ENCODE assay signal across 12 cellular contexts in the genomic region with DNA sequence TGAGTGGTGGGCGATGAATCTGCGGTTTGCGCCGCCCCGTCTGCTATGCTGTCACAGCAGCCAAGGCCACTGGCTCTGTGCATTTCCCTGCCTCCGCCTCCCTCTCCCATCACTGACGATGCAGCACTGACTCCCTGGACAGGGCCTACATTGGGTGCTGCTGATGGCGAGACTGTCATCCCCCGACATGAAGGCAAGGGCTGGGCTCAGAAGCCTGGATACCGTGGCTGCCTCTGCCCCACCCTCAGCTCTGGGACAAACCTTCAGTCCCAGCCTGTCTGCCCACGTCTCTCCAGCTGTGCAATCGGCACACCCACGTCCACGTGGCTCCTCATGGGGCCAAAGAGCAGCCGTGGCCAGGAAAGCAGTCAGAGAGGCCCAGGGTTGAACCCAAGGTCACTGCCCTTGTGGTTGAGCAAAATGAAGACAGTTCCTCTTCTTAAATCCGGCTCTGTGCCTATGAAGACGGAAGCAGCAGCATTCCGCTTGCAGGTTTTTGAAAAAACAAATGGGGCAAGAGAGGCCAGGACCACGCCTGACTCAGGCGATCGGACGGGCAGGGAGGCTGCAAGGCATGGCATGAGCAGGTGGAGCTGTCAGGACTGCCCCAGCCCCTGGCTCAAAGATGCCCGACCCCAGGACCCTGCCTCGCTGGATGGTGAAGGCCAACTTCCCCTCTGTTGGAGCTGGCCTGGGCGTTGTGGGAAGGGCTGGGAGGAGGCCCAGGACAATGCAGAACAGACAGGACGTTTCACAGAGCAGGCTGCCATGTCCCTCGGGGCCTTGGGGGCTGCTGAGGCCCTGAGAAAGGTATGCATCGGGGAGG.
DNase-seq lines count a peak whose midpoint lies in the region; ATAC-seq, FAIRE-seq and TF ChIP-seq lines count a peak whose summit lies in the region.
"Had no signal": no experiment of that assay in that cellular context is flagged by ENCODE, and none has a peak within 500 bp of the region (broad histone marks: within the 10 kb centered on the region; RNA-seq: fewer than 3 reads in every experiment).

No MANE protein-coding gene starts in this region.

- TF ChIP-seq EP300 in H1 (IDR thresholded peaks at IDR 0.05; ENCODE audit: borderline replicate concordance in 1 of 2, low read depth in 2 of 2, low read length in 2 of 2), result no peak
- peak; percentile 35 to 92 for TF ChIP-seq EP300 in tibial nerve (IDR thresholded peaks at IDR 0.05)

- no peak for FAIRE-seq in H1 (lab: Jason Lieb, UNC)

- TF ChIP-seq CTCF in Peyer's patch (IDR thresholded peaks at IDR 0.05) (no peak), H1 (IDR thresholded peaks at IDR 0.05; ENCODE audit: control extremely low read depth in 1 of 3, insufficient read depth in 1 of 3, low read depth in 1 of 3, low read length in 3 of 3) (no peak), tibial nerve (IDR thresholded peaks at IDR 0.05) (peak in 1 of 5 experiments; percentile 22), GM10248 (IDR thresholded peaks at IDR 0.05; ENCODE audit: control extremely low read depth, extremely low read depth, low read depth, missing control alignments) (no peak)

- H3K56ac ChIP-seq in H1 (replicated peaks; ENCODE audit: insufficient read length, low read depth, low read length), result no peak overlapping the region

- no peaks in the 10 kb centered on the region for H3K27me3 ChIP-seq in Peyer's patch
- no peaks in the 10 kb centered on the region for H3K27me3 ChIP-seq in H1 (replicated peaks in 1 of 4; ENCODE audit: control insufficient read depth in 3 of 4, extremely low read depth in 1 of 4, insufficient read depth in 3 of 4, low read length in 3 of 4)
- H3K27me3 ChIP-seq in tibial nerve, result no peaks in the 10 kb centered on the region
- peaks cover 36% of the 10 kb centered on the region for H3K27me3 ChIP-seq in SJCRH30
- H3K27me3 ChIP-seq in CD4-positive, alpha-beta memory T cell (ENCODE audit: insufficient read depth, low read length), result no peaks in the 10 kb centered on the region

- H4K20me1 ChIP-seq in H1 (replicated peaks in 1 of 2; ENCODE audit: control insufficient read depth in 1 of 2, insufficient read depth in 2 of 2, low read length in 2 of 2), result no peaks in the 10 kb centered on the region

- no peak overlapping the region for H3K4me3 Mint-ChIP-seq in CD4-positive, alpha-beta memory T cell
- H3K4me3 Mint-ChIP-seq: nephron had no signal

- H3K36me3 ChIP-seq in Peyer's patch (no peaks in the 10 kb centered on the region), H1 (ENCODE audit: control insufficient read depth in 2 of 4, insufficient read depth in 4 of 4, low read length in 3 of 4) (no peaks in the 10 kb centered on the region), tibial nerve (no peaks in the 10 kb centered on the region), SJCRH30 (no peaks in the 10 kb centered on the region)
- H3K36me3 ChIP-seq in CD4-positive, alpha-beta memory T cell (ENCODE audit: insufficient read depth, low read length), result no peaks in the 10 kb centered on the region

- no peak for TF ChIP-seq RAD21 in H1 (IDR thresholded peaks at IDR 0.05 in 1 of 2, conservative IDR thresholded peaks at IDR 0.05 in 1 of 2; ENCODE audit: low read depth in 2 of 2, low read length in 2 of 2)

- no peak overlapping the region for H2BK120ac ChIP-seq in H1 (replicated peaks; ENCODE audit: low read depth, low read length)

- POLR2A ChIA-PET in H1 (lab: Charles Lee; ENCODE audit: partially characterized antibody), result no interaction called here
- POLR2A ChIA-PET in GM10248 (lab: Yijun Ruan, JAX), result no interaction called here
- POLR2A ChIA-PET in CD4-positive, alpha-beta memory T cell (lab: Charles Lee; ENCODE audit: partially characterized antibody), result no interaction called here

- H3K27ac ChIP-seq in Peyer's patch, result peak overlapping the region in 3 of 4 donors; percentile 17 to 35 (median 31)
- H3K27ac ChIP-seq in H1 (ENCODE audit: low read depth, low read length), result no peak overlapping the region
- peak overlapping the region in 3 of 4 donors; percentile 59 to 84 (median 70) for H3K27ac ChIP-seq in tibial nerve
- H3K27ac ChIP-seq in SJCRH30, result no peak overlapping the region
- H3K27ac ChIP-seq in CD4-positive, alpha-beta memory T cell (ENCODE audit: low read depth, low read length), result no peak overlapping the region

- no peak overlapping the region for H2BK12ac ChIP-seq in H1 (ENCODE audit: low read depth, low read length)

- H4K91ac ChIP-seq in H1 (replicated peaks; ENCODE audit: insufficient read length, low read length), result no peak overlapping the region

- no peak overlapping the region for H3K23ac ChIP-seq in H1 (ENCODE audit: insufficient read length)

- H3K9me3 ChIP-seq in Peyer's patch, result no peaks in the 10 kb centered on the region
- no peaks in the 10 kb centered on the region for H3K9me3 ChIP-seq in H1 (ENCODE audit: insufficient read depth in 2 of 2, low read depth in 1 of 2, low read length in 1 of 2)
- no peaks in the 10 kb centered on the region for H3K9me3 ChIP-seq in tibial nerve
- no peaks in the 10 kb centered on the region for H3K9me3 ChIP-seq in SJCRH30 (replicated peaks)
- H3K9me3 ChIP-seq in CD4-positive, alpha-beta memory T cell (ENCODE audit: control insufficient read depth in 1 of 2, low read length in 2 of 2), result no peaks in the 10 kb centered on the region

- H2BK20ac ChIP-seq in H1 (ENCODE audit: low read length), result no peak overlapping the region; the same call in 1 of the 2 replicates

- no peaks in the 10 kb centered on the region for H3K79me1 ChIP-seq in H1 (ENCODE audit: low read depth, low read length)

- no peaks in the 10 kb centered on the region for H3K23me2 ChIP-seq in H1 (ENCODE audit: low read depth, low read length)

- DNase-seq in Peyer's patch, result peak in 2 of 3 donors; percentile 20 to 77
- DNase-seq in H1 (ENCODE audit: low read depth in 1 of 2, low spot score in 2 of 2), result no peak
- peak; percentile 70 for DNase-seq in medulla oblongata (ENCODE audit: extremely low spot score)
- DNase-seq in tibial nerve (ENCODE audit: low spot score in 2 of 2), result peak; percentile 79 to 88
- no peak for DNase-seq in SJCRH30
- no peak for DNase-seq in GM10248 (ENCODE audit: extremely low spot score)
- no peak for DNase-seq in CD4-positive, alpha-beta memory T cell
- DNase-seq: activated CD4-positive, CD25-positive, alpha-beta regulatory T cell; activated naive CD4-positive, alpha-beta T cell had no signal

- no peak overlapping the region for H3K14ac ChIP-seq in H1 (ENCODE audit: insufficient read length)

- no peak overlapping the region for H3K4ac ChIP-seq in H1 (replicated peaks; ENCODE audit: insufficient read length, low read depth, low read length)

- H2BK15ac ChIP-seq in H1 (ENCODE audit: low read length), result peak overlapping the region; percentile 29; the same call in 1 of the 2 replicates

- no peak overlapping the region for H3K9ac ChIP-seq in H1 (replicated peaks in 1 of 4; ENCODE audit: extremely low read depth in 1 of 4, low read depth in 3 of 4, low read length in 3 of 4)

- CTCF ChIA-PET in H1 (lab: Charles Lee; ENCODE audit: partially characterized antibody), result interaction anchor here (0.6 to 1.6 kb wide), 3 partner anchors 14 to 24 kb away, joined by 3 read pairs; no protein-coding TSS in a partner anchor
- CTCF ChIA-PET in GM10248 (lab: Yijun Ruan, JAX), result no interaction called here
- CTCF ChIA-PET in CD4-positive, alpha-beta memory T cell (lab: Charles Lee; ENCODE audit: partially characterized antibody), result no interaction called here

- no peak overlapping the region for H3K4me2 ChIP-seq in H1 (ENCODE audit: insufficient read depth in 1 of 2, low read depth in 2 of 2, low read length in 2 of 2)

- H3K18ac ChIP-seq in H1 (ENCODE audit: extremely low read depth, low read length), result no peak overlapping the region

- no peak overlapping the region for H2AFZ ChIP-seq in H1 (ENCODE audit: low read length)

- no peaks in the 10 kb centered on the region for H3K9me3 Mint-ChIP-seq in CD4-positive, alpha-beta memory T cell
- H3K9me3 Mint-ChIP-seq: nephron had no signal

- intact Hi-C loops in CD4-positive, alpha-beta memory T cell (cut with micrococcal nuclease), result no loop called here

- WGBS in H1 (ENCODE audit: extremely low coverage in 1 of 2, insufficient coverage in 1 of 2, insufficient read length in 1 of 2, insufficient replicate concordance in 2 of 2, low coverage in 1 of 2, low lambda C conversion rate in 2 of 2, missing lambda C conversion rate in 1 of 2), 2 experiments, result 92% methylated on average over 25 of the region's 28 CpGs; no CpG with 5 or more reads in 1 of the 2 experiments
- WGBS in tibial nerve, 2 donors, result 42 to 48% methylated on average over 25 to 27 of the region's 28 CpGs

- no peaks in the 10 kb centered on the region for H3K79me2 ChIP-seq in H1 (ENCODE audit: control insufficient read depth in 1 of 2, insufficient read depth in 2 of 2, low read length in 2 of 2)

- no peaks in the 10 kb centered on the region for H3K27me3 Mint-ChIP-seq in CD4-positive, alpha-beta memory T cell

- TF ChIP-seq POLR2A in Peyer's patch (IDR thresholded peaks at IDR 0.05) (no peak), H1 (IDR thresholded peaks at IDR 0.05; ENCODE audit: control extremely low read depth in 1 of 2, low read depth in 2 of 2, low read length in 2 of 2) (no peak), tibial nerve (IDR thresholded peaks at IDR 0.05) (no peak)

- ATAC-seq in GM19023 (IDR thresholded peaks at IDR 0.05; ENCODE audit: unreplicated experiment), result no peak

- H2BK5ac ChIP-seq in H1 (ENCODE audit: low read depth, low read length), result no peak overlapping the region

- H3K4me3 ChIP-seq in Peyer's patch, result peak overlapping the region in 1 of 4 donors; percentile 5
- no peak overlapping the region for H3K4me3 ChIP-seq in H1 (ENCODE audit: extremely low read depth in 1 of 4, insufficient read depth in 2 of 4, low read depth in 3 of 4, low read length in 4 of 4)
- H3K4me3 ChIP-seq in tibial nerve, result no peak overlapping the region
- no peak overlapping the region for H3K4me3 ChIP-seq in SJCRH30
- H3K4me3 ChIP-seq in CD4-positive, alpha-beta memory T cell (ENCODE audit: low read length in 2 of 2), result no peak overlapping the region
- H3K4me3 ChIP-seq: dorsolateral prefrontal cortex had no signal

- H4K5ac ChIP-seq in H1 (ENCODE audit: insufficient read length, low read depth, low read length), result no peak overlapping the region

- no peaks in the 10 kb centered on the region for H3K36me3 Mint-ChIP-seq in CD4-positive, alpha-beta memory T cell

- H2AK5ac ChIP-seq in H1 (ENCODE audit: low read depth, low read length), result no peak overlapping the region

- peaks cover 0 to 3% (median 0%) of the 10 kb centered on the region in 4 donors for H3K4me1 ChIP-seq in Peyer's patch
- peaks cover 3 to 8% (median 5%) of the 10 kb centered on the region in 4 experiments for H3K4me1 ChIP-seq in H1 (replicated peaks in 1 of 4; ENCODE audit: control insufficient read depth in 3 of 4, insufficient read depth in 4 of 4, low read length in 3 of 4)
- peaks cover 0 to 38% (median 4%) of the 10 kb centered on the region in 4 donors for H3K4me1 ChIP-seq in tibial nerve
- peaks cover 2% of the 10 kb centered on the region; the same call in 1 of the 2 replicates for H3K4me1 ChIP-seq in SJCRH30
- H3K4me1 ChIP-seq in CD4-positive, alpha-beta memory T cell (ENCODE audit: insufficient read depth, low read length), result peaks cover 18% of the 10 kb centered on the region

- H3K4me1 Mint-ChIP-seq in CD4-positive, alpha-beta memory T cell, result peaks cover 5 to 16% (median 8%) of the 10 kb centered on the region in 4 donors

- H3K27ac Mint-ChIP-seq in CD4-positive, alpha-beta memory T cell, result no peak overlapping the region

- peak overlapping the region; percentile 40; the same call in 1 of the 2 replicates for H4K8ac ChIP-seq in H1 (ENCODE audit: extremely low read depth, insufficient read depth, low read length)

Comparison
In these comparisons a context has a peak if more than half of its experiments do, and no peak if none do; other contexts are left out.
1. DNase-seq: peak in Peyer's patch (2 of 3), medulla oblongata (single experiment) and tibial nerve (2 of 2); none in H1 (0 of 2), SJCRH30 (0 of 2), GM10248 (single experiment) and CD4-positive, alpha-beta memory T cell (0 of 5).
2. H3K27ac ChIP-seq: peak in Peyer's patch (3 of 4) and tibial nerve (3 of 4); none in H1 (single experiment), SJCRH30 (single experiment) and CD4-positive, alpha-beta memory T cell (single experiment).